In genomic region chr16:30075503-30076275, GRCh38 we compare ENCODE assay signal across 8 cellular contexts. TPM values are rescaled to one million over a fixed set of nuclear protein-coding genes. Genes with fewer than 3 reads are reported as not detected.
A peak's percentile ranks its signal among the peaks of the same experiment; 100 is the strongest.
DNase-seq lines count a peak whose midpoint lies in the region; ATAC-seq and TF ChIP-seq lines count a peak whose summit lies in the region.

TSS of gene PPP4C (plus strand) at chr16:30075994. CDS start at chr16:30076378, 384 bp downstream.

- H3K27me3 Mint-ChIP-seq in activated T-helper 2 cell treated with anti-CD3 and anti-CD28 coated beads, Interferon-gamma antibody, Interleukin-2, Interleukin-4, amounts not matched to agents 10 μg/mL and 5 μg/mL and 100 μg/mL, durations not matched to agents 14 hours and 24 hours and 36 hours (ENCODE audit: low read depth) = no peaks in the 10 kb centered on the region
- H3K27me3 Mint-ChIP-seq in natural killer cell treated with Interleukin-12 subunit alpha and Interleukin-12 subunit beta and Interleukin-15 and Interleukin-18, amount 100 ng/mL, for 72 hours = no peaks in the 10 kb centered on the region

- TF ChIP-seq POLR2A in Raji (IDR thresholded peaks at IDR 0.05; ENCODE audit: insufficient read depth, low read depth, low read length) = peak; percentile 81

- H3K27ac Mint-ChIP-seq in activated T-helper 2 cell treated with anti-CD3 and anti-CD28 coated beads, Interferon-gamma antibody, Interleukin-2, Interleukin-4, amounts not matched to agents 10 μg/mL and 5 μg/mL and 100 μg/mL, durations not matched to agents 14 hours and 24 hours and 36 hours = peak within 1 kb of the TSS; percentile 93
- H3K27ac Mint-ChIP-seq in natural killer cell treated with Interleukin-12 subunit alpha and Interleukin-12 subunit beta and Interleukin-15 and Interleukin-18, amount 100 ng/mL, for 72 hours = peak within 1 kb of the TSS; percentile 92 to 94

- H3K4me3 Mint-ChIP-seq in activated T-helper 2 cell treated with anti-CD3 and anti-CD28 coated beads, Interferon-gamma antibody, Interleukin-2, Interleukin-4, amounts not matched to agents 10 μg/mL and 5 μg/mL and 100 μg/mL, durations not matched to agents 14 hours and 24 hours and 36 hours (ENCODE audit: low read depth) = peak within 1 kb of the TSS; percentile 93
- peak within 1 kb of the TSS; percentile 97 for H3K4me3 Mint-ChIP-seq in natural killer cell treated with Interleukin-12 subunit alpha and Interleukin-12 subunit beta and Interleukin-15 and Interleukin-18, amount 100 ng/mL, for 72 hours

- intact Hi-C loops in activated T-helper 2 cell treated with anti-CD3 and anti-CD28 coated beads, Interferon-gamma antibody, Interleukin-2, Interleukin-4, amounts not matched to agents 10 μg/mL and 5 μg/mL and 100 μg/mL, durations not matched to agents 14 hours and 24 hours and 36 hours (cut with micrococcal nuclease) = loop anchor here (1.0 to 2.0 kb wide), 2 partner anchors 17 to 21 kb away; partner anchors contain the start of gene YPEL3

- DNase-seq in COR-L47 (lab: John Stamatoyannopoulos, UW) = peak; percentile 78
- peak; percentile 86 for DNase-seq in LHCN-M2 (ENCODE audit: low read depth)
- DNase-seq in activated T-helper 2 cell treated with anti-CD3 and anti-CD28 coated beads, Interferon-gamma antibody, Interleukin-2, Interleukin-4, amounts not matched to agents 10 μg/mL and 5 μg/mL and 100 μg/mL, durations not matched to agents 14 hours and 24 hours and 36 hours (ENCODE audit: low spot score) = peak; percentile 89
- peak; percentile 84 for DNase-seq in fibroblast of peridontal ligament (ENCODE audit: extremely low read depth)
- peak; percentile 94 for DNase-seq in natural killer cell treated with Interleukin-12 subunit alpha and Interleukin-12 subunit beta and Interleukin-15 and Interleukin-18, amount 100 ng/mL, for 72 hours (ENCODE audit: low spot score)
- DNase-seq in stimulated activated naive CD4-positive, alpha-beta T cell treated with Interleukin-2 at 50 U/mL for 16 hours (lab: John Stamatoyannopoulos, UW) = peak; percentile 86

- ATAC-seq in GM21576 (IDR thresholded peaks at IDR 0.05; ENCODE audit: unreplicated experiment) = peak; percentile 64
- peak; percentile 93 to 96 for ATAC-seq in natural killer cell treated with Interleukin-12 subunit alpha and Interleukin-12 subunit beta and Interleukin-15 and Interleukin-18, amount 100 ng/mL, for 72 hours

- peaks cover 62% of the 10 kb centered on the region for H3K36me3 Mint-ChIP-seq in activated T-helper 2 cell treated with anti-CD3 and anti-CD28 coated beads, Interferon-gamma antibody, Interleukin-2, Interleukin-4, amounts not matched to agents 10 μg/mL and 5 μg/mL and 100 μg/mL, durations not matched to agents 14 hours and 24 hours and 36 hours (ENCODE audit: low read depth)
- peaks cover 15% of the 10 kb centered on the region for H3K36me3 Mint-ChIP-seq in natural killer cell treated with Interleukin-12 subunit alpha and Interleukin-12 subunit beta and Interleukin-15 and Interleukin-18, amount 100 ng/mL, for 72 hours

- H3K4me1 Mint-ChIP-seq in activated T-helper 2 cell treated with anti-CD3 and anti-CD28 coated beads, Interferon-gamma antibody, Interleukin-2, Interleukin-4, amounts not matched to agents 10 μg/mL and 5 μg/mL and 100 μg/mL, durations not matched to agents 14 hours and 24 hours and 36 hours (ENCODE audit: low read depth) = peaks cover 26% of the 10 kb centered on the region
- peaks cover 20 to 38% of the 10 kb centered on the region in 2 donors for H3K4me1 Mint-ChIP-seq in natural killer cell treated with Interleukin-12 subunit alpha and Interleukin-12 subunit beta and Interleukin-15 and Interleukin-18, amount 100 ng/mL, for 72 hours (ENCODE audit: low read depth in 2 of 2)

- no peaks in the 10 kb centered on the region for H3K9me3 Mint-ChIP-seq in activated T-helper 2 cell treated with anti-CD3 and anti-CD28 coated beads, Interferon-gamma antibody, Interleukin-2, Interleukin-4, amounts not matched to agents 10 μg/mL and 5 μg/mL and 100 μg/mL, durations not matched to agents 14 hours and 24 hours and 36 hours
- H3K9me3 Mint-ChIP-seq in natural killer cell treated with Interleukin-12 subunit alpha and Interleukin-12 subunit beta and Interleukin-15 and Interleukin-18, amount 100 ng/mL, for 72 hours = no peaks in the 10 kb centered on the region

RNA-seq across cellular contexts. Expression of gene PPP4C, which starts in this region (rescaled TPM):
- total RNA-seq in LHCN-M2 (2014; rRNA removed) = 142 and 154 TPM in 2 replicates
- polyA plus RNA-seq in LHCN-M2 (2012) = 149 TPM
- 143 and 144 TPM in 2 replicates for total RNA-seq in activated T-helper 2 cell treated with anti-CD3 and anti-CD28 coated beads, Interferon-gamma antibody, Interleukin-2, Interleukin-4, amounts not matched to agents 10 μg/mL and 5 μg/mL and 100 μg/mL, durations not matched to agents 14 hours and 24 hours and 36 hours
- total RNA-seq in natural killer cell treated with Interleukin-12 subunit alpha and Interleukin-12 subunit beta and Interleukin-15 and Interleukin-18, amount 100 ng/mL, for 72 hours = 100 to 1,000 TPM; 144 to 148 TPM

Comparison
In these comparisons a context has a peak if more than half of its experiments do, and no peak if none do; other contexts are left out.
1. Peak in every context shown above with its lines: DNase-seq and ATAC-seq.